Comparison of ENCODE assay signal across 8 cellular contexts in the genomic region with DNA sequence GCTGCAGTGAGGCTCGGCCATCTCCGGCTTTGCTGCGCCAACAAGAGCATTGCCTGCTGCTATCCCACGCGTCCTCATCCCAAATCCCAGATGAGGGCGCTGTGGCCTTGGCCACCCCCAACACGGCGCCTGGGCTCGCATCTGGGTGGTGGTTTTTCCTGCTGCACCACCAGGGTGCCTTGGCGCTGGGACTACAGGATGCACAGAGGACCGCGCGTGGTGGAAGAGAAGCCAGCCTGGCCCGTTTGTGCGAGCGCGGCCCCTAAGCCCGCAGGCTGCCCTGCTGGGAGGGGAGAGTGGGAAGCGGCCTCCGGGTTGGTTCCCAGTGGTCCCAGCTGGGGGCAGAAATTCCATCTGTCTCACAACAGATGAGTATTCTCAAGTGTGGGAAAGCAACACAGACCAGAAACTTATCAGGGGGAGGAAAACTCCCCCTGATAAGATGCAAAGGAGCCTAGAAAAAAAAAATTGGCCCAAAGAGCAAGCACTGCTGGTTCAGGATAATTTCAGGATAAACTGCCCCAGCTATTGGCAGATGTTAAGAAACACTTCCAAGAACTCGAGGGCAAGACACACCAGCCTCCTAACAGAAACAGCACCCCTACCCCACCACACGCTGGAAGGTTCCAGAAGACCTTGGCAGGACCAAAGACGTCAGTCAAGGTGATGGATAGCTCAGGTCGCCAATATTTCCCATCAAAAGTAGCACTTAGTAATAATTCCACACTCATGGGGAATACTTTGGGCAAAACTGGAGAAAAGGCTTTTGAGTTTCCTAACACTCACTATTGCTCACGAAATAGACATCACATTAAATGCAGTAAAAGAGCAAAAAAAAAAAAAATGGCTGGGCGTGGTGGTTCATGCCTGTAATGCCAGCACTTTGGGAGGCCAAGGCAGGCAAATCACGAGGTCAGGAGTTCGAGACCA.
A peak's percentile ranks its signal among the peaks of the same experiment; 100 is the strongest.
DNase-seq lines count a peak whose midpoint lies in the region; ATAC-seq and TF ChIP-seq lines count a peak whose summit lies in the region.

No MANE protein-coding gene starts in this region.

- intact Hi-C loops in cardiac septum (cut with DNase I): loop anchor here (2.0 to 5.0 kb wide), 3 partner anchors 60 to 225 kb away; no protein-coding TSS in a partner anchor

- ATAC-seq in SK-N-SH treated with all-trans-retinoic acid at 6 μM for 48 hours: peak; percentile 13
- no peak for ATAC-seq in GM18511 (IDR thresholded peaks at IDR 0.05; ENCODE audit: unreplicated experiment)
- no peak for ATAC-seq in GM21717 (IDR thresholded peaks at IDR 0.05; ENCODE audit: unreplicated experiment)
- no peak for ATAC-seq in GM19397 (IDR thresholded peaks at IDR 0.05; ENCODE audit: unreplicated experiment)

- DNase-seq in DMS 273 (lab: John Stamatoyannopoulos, UW; ENCODE audit: unreplicated experiment) (peak; percentile 91), cardiac septum (ENCODE audit: low spot score) (peak; percentile 39), pons (ENCODE audit: low spot score) (peak; percentile 15), T-helper 9 cell (no peak)

TF ChIP-seq in SK-N-SH treated with all-trans-retinoic acid at 6 μM for 48 hours, 23 proteins besides CTCF, POLR2A, EP300 and RAD21:
- TF ChIP-seq ESRRG (CRISPR knock-in tag; IDR thresholded peaks at IDR 0.05) (no peak), POU6F1 (CRISPR knock-in tag; IDR thresholded peaks at IDR 0.05; ENCODE audit: borderline replicate concordance, low read depth) (no peak), ZFP30 (CRISPR knock-in tag; IDR thresholded peaks at IDR 0.05) (no peak), CSDC2 (CRISPR knock-in tag; IDR thresholded peaks at IDR 0.05) (no peak), ZFP3 (CRISPR knock-in tag; IDR thresholded peaks at IDR 0.05) (no peak), SNAI2 (CRISPR knock-in tag; IDR thresholded peaks at IDR 0.05) (no peak), ZNF565 (CRISPR knock-in tag; conservative IDR thresholded peaks at IDR 0.05; ENCODE audit: low read depth) (no peak), ISL1 (CRISPR knock-in tag; IDR thresholded peaks at IDR 0.05) (no peak), BACH2 (CRISPR knock-in tag; IDR thresholded peaks at IDR 0.05; ENCODE audit: borderline replicate concordance) (no peak), GLIS3 (CRISPR knock-in tag; IDR thresholded peaks at IDR 0.05) (no peak), CSRNP3 (CRISPR knock-in tag; IDR thresholded peaks at IDR 0.05) (no peak), ARNTL (CRISPR knock-in tag; IDR thresholded peaks at IDR 0.05; ENCODE audit: borderline replicate concordance, low read depth) (no peak), TOX (CRISPR knock-in tag; IDR thresholded peaks at IDR 0.05; ENCODE audit: borderline replicate concordance) (no peak), PPARA (CRISPR knock-in tag; IDR thresholded peaks at IDR 0.05; ENCODE audit: borderline replicate concordance) (no peak), TCF4 (CRISPR knock-in tag; IDR thresholded peaks at IDR 0.05; ENCODE audit: borderline replicate concordance) (no peak), ZNF70 (CRISPR knock-in tag; IDR thresholded peaks at IDR 0.05) (no peak)
- TF ChIP-seq, protein P1, sequence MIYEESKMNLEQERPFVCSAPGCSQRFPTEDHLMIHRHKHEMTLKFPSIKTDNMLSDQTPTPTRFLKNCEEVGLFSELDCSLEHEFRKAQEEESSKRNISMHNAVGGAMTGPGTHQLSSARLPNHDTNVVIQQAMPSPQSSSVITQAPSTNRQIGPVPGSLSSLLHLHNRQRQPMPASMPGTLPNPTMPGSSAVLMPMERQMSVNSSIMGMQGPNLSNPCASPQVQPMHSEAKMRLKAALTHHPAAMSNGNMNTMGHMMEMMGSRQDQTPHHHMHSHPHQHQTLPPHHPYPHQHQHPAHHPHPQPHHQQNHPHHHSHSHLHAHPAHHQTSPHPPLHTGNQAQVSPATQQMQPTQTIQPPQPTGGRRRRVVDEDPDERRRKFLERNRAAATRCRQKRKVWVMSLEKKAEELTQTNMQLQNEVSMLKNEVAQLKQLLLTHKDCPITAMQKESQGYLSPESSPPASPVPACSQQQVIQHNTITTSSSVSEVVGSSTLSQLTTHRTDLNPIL (CRISPR knock-in tag; IDR thresholded peaks at IDR 0.05; ENCODE audit: low read depth): no peak
- TF ChIP-seq, protein P2, sequence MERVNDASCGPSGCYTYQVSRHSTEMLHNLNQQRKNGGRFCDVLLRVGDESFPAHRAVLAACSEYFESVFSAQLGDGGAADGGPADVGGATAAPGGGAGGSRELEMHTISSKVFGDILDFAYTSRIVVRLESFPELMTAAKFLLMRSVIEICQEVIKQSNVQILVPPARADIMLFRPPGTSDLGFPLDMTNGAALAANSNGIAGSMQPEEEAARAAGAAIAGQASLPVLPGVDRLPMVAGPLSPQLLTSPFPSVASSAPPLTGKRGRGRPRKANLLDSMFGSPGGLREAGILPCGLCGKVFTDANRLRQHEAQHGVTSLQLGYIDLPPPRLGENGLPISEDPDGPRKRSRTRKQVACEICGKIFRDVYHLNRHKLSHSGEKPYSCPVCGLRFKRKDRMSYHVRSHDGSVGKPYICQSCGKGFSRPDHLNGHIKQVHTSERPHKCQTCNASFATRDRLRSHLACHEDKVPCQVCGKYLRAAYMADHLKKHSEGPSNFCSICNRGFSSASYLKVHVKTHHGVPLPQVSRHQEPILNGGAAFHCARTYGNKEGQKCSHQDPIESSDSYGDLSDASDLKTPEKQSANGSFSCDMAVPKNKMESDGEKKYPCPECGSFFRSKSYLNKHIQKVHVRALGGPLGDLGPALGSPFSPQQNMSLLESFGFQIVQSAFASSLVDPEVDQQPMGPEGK (CRISPR knock-in tag; IDR thresholded peaks at IDR 0.05; ENCODE audit: borderline replicate concordance): no peak
- TF ChIP-seq, protein P3, sequence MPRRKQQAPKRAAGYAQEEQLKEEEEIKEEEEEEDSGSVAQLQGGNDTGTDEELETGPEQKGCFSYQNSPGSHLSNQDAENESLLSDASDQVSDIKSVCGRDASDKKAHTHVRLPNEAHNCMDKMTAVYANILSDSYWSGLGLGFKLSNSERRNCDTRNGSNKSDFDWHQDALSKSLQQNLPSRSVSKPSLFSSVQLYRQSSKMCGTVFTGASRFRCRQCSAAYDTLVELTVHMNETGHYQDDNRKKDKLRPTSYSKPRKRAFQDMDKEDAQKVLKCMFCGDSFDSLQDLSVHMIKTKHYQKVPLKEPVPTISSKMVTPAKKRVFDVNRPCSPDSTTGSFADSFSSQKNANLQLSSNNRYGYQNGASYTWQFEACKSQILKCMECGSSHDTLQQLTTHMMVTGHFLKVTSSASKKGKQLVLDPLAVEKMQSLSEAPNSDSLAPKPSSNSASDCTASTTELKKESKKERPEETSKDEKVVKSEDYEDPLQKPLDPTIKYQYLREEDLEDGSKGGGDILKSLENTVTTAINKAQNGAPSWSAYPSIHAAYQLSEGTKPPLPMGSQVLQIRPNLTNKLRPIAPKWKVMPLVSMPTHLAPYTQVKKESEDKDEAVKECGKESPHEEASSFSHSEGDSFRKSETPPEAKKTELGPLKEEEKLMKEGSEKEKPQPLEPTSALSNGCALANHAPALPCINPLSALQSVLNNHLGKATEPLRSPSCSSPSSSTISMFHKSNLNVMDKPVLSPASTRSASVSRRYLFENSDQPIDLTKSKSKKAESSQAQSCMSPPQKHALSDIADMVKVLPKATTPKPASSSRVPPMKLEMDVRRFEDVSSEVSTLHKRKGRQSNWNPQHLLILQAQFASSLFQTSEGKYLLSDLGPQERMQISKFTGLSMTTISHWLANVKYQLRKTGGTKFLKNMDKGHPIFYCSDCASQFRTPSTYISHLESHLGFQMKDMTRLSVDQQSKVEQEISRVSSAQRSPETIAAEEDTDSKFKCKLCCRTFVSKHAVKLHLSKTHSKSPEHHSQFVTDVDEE (CRISPR knock-in tag; IDR thresholded peaks at IDR 0.05): no peak
